Comparison of ENCODE assay signal across 8 cellular contexts in the genomic region with DNA sequence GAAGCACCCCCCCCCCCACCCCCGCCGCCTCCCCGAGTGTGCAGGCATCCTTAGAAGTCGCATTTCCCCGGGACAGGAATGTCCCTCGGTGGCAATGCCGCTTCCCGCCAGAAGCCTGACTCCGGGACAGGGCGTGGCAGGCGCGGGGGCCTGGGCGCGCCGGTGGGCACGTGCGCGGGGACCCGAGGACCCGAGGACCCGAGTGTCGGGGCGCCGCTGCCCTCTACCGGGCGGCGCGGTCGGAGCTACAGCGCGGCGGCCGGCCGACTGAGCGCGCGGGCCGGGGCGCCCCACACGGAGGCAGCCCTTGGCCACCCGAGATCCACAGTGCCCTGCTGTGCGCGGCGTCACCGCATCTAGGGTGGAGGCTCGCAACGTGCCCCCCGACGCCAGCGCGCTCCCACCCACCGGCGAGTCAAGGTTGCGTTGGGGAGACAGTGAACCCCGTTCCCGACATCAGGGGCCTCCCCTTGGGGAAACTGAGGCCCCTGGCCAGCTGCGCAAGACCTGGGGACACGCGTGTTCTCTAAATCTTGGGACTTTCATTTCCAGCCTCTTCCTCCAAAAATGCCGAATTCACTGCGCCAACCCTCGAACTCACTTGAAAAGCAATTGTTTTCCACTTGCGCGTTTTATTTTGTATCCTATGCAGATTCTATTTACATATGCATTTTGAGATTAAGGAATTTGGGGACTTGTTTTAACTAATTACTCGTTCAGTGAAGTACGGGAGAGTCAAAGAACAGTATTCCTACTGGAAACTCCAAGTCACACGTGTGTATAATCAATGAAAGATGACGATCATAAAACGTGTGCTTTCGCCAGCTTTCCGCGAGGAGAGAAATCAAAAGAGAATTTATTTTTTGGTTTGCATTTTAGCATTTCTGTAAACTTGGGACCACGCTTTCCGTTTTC. TPM values are rescaled to one million over a fixed set of nuclear protein-coding genes. Genes with fewer than 3 reads are reported as not detected.
DNase-seq lines count a peak whose midpoint lies in the region; ATAC-seq and TF ChIP-seq lines count a peak whose summit lies in the region.

No MANE protein-coding gene starts in this region.

- no peaks in the 10 kb centered on the region for H3K9me3 ChIP-seq in endocrine pancreas (ENCODE audit: control insufficient read depth, low read length)

- H3K27me3 ChIP-seq in endocrine pancreas (ENCODE audit: control insufficient read depth, insufficient read depth, low read length): no peaks in the 10 kb centered on the region

- TF ChIP-seq CTCF in C4-2B (conservative IDR thresholded peaks at IDR 0.05): peak; percentile 84
- TF ChIP-seq CTCF in activated CD8-positive, alpha-beta T cell treated with anti-CD3 and anti-CD28 coated beads for 36 hours (IDR thresholded peaks at IDR 0.05): peak; percentile 72

- H3K4me1 ChIP-seq in endocrine pancreas (ENCODE audit: control insufficient read depth, insufficient read depth, low read length): peaks cover 5% of the 10 kb centered on the region

- H3K27me3 Mint-ChIP-seq in activated CD8-positive, alpha-beta T cell treated with anti-CD3 and anti-CD28 coated beads for 36 hours: no peaks in the 10 kb centered on the region
- no peaks in the 10 kb centered on the region for H3K27me3 Mint-ChIP-seq in memory B cell

- H3K36me3 Mint-ChIP-seq in activated CD8-positive, alpha-beta T cell treated with anti-CD3 and anti-CD28 coated beads for 36 hours (ENCODE audit: low read depth): no peaks in the 10 kb centered on the region
- no peaks in the 10 kb centered on the region for H3K36me3 Mint-ChIP-seq in memory B cell

- DNase-seq in NCI-H345 (lab: John Stamatoyannopoulos, UW) (peak; percentile 35), memory B cell (ENCODE audit: low spot score in 2 of 2) (peak; percentile 41 to 70)
- DNase-seq in activated CD8-positive, alpha-beta T cell treated with anti-CD3 and anti-CD28 coated beads for 36 hours: peak; percentile 63
- peak; percentile 33 for DNase-seq in stimulated activated CD8-positive, alpha-beta memory T cell treated with anti-CD3 and anti-CD28 coated beads, Interleukin-15, amount 100 ng/mL, for 24 hours (ENCODE audit: low read depth)

- peak overlapping the region; percentile 83 for H3K27ac Mint-ChIP-seq in activated CD8-positive, alpha-beta T cell treated with anti-CD3 and anti-CD28 coated beads for 36 hours
- peak overlapping the region; percentile 28 for H3K27ac Mint-ChIP-seq in memory B cell

- H3K36me3 ChIP-seq in endocrine pancreas (ENCODE audit: control insufficient read depth, insufficient read depth, low read length): no peaks in the 10 kb centered on the region

- H3K9ac ChIP-seq in endocrine pancreas (ENCODE audit: control insufficient read depth, insufficient read depth, low read length): peak overlapping the region; percentile 88

- H3K4me1 Mint-ChIP-seq in activated CD8-positive, alpha-beta T cell treated with anti-CD3 and anti-CD28 coated beads for 36 hours (ENCODE audit: low read depth): peaks cover 18% of the 10 kb centered on the region
- H3K4me1 Mint-ChIP-seq in memory B cell: peaks cover 10% of the 10 kb centered on the region

- H3K9me3 Mint-ChIP-seq in activated CD8-positive, alpha-beta T cell treated with anti-CD3 and anti-CD28 coated beads for 36 hours: no peaks in the 10 kb centered on the region
- H3K9me3 Mint-ChIP-seq in memory B cell: no peaks in the 10 kb centered on the region

- POLR2A ChIA-PET in activated CD8-positive, alpha-beta T cell treated with anti-CD3 and anti-CD28 coated beads for 36 hours (lab: Charles Lee): interaction anchor here (1.0 kb wide), 1 partner anchor 71 kb away, joined by 5 read pairs; no protein-coding TSS in a partner anchor

- ATAC-seq in GM21619 (IDR thresholded peaks at IDR 0.05; ENCODE audit: unreplicated experiment) (peak; percentile 31), memory B cell (ENCODE audit: low read depth) (peak; percentile 47), HG03354 (IDR thresholded peaks at IDR 0.05; ENCODE audit: poor library complexity, severe bottlenecking, unreplicated experiment) (no peak)
- peak; percentile 59 for ATAC-seq in activated CD8-positive, alpha-beta T cell treated with anti-CD3 and anti-CD28 coated beads for 36 hours

- H3K4me3 Mint-ChIP-seq in activated CD8-positive, alpha-beta T cell treated with anti-CD3 and anti-CD28 coated beads for 36 hours: peak overlapping the region; percentile 82
- H3K4me3 Mint-ChIP-seq in memory B cell: peak overlapping the region; percentile 86

- CTCF ChIA-PET in activated CD8-positive, alpha-beta T cell treated with anti-CD3 and anti-CD28 coated beads for 36 hours (lab: Charles Lee): interaction anchor here (0.7 to 1.6 kb wide), 6 partner anchors 8 to 272 kb away, joined by 3 to 10 read pairs (median 3); no protein-coding TSS in a partner anchor

- H3K4me3 ChIP-seq in endocrine pancreas (ENCODE audit: control insufficient read depth, insufficient read depth, low read length): peak overlapping the region; percentile 96

- intact Hi-C loops in activated CD8-positive, alpha-beta T cell treated with anti-CD3 and anti-CD28 coated beads for 36 hours (cut with micrococcal nuclease): loop anchor here (2.0 to 5.0 kb wide), 2 partner anchors 42 to 72 kb away; no protein-coding TSS in a partner anchor

- peak overlapping the region; percentile 75 for H3K27ac ChIP-seq in C4-2B

RNA-seq across cellular contexts. Expression of a gene that starts 3.1 kb away (rescaled TPM):
- 10 to 100 TPM; 20.2 to 20.4 TPM for total RNA-seq in activated CD8-positive, alpha-beta T cell treated with anti-CD3 and anti-CD28 coated beads for 36 hours
